20 cellular contexts compared by ENCODE assay signal in the genomic region with DNA sequence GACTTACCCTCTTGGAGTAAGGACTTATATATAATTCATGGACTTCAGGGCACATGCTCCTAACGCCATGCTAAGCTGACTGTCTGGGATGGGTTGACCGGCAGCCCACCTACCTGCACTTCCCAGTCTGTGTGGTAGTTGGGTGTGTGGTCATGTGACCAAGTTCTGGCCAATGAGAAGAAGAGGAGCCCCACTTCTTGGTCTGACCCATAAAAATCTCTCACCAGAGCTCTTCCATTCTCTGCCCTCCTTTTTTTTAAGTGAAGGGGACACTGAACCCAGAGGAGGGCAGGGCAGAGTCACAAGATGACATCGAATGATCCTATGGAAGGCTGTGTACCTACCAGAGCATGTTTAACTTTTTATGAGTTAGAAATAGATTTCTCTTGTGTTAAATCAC.
DNase-seq lines count a peak whose midpoint lies in the region; ATAC-seq and TF ChIP-seq lines count a peak whose summit lies in the region.
"Had no signal": no experiment of that assay in that cellular context is flagged by ENCODE, and none has a peak within 500 bp of the region (broad histone marks: within the 10 kb centered on the region; RNA-seq: fewer than 3 reads in every experiment).

No MANE protein-coding gene starts in this region.

- no peak for TF ChIP-seq POLR2A in esophagus muscularis mucosa (IDR thresholded peaks at IDR 0.05; ENCODE audit: low read depth)

- H3K4me1 ChIP-seq in ACC112 (ENCODE audit: control insufficient read depth, insufficient read depth, low read length, unreplicated experiment) = peaks cover 29% of the 10 kb centered on the region
- peaks cover 13 to 56% (median 52%) of the 10 kb centered on the region in 4 donors for H3K4me1 ChIP-seq in esophagus muscularis mucosa
- H3K4me1 ChIP-seq in trophoblast cell (ENCODE audit: control insufficient read depth in 1 of 2, insufficient read depth in 2 of 2, low read length in 2 of 2) = peaks cover 2 to 11% of the 10 kb centered on the region in 2 experiments
- H3K4me1 ChIP-seq: foreskin keratinocyte, prostate gland had no signal

- H3K27ac ChIP-seq in ACC112 (ENCODE audit: low read depth, low read length) (peak overlapping the region; percentile 76), esophagus muscularis mucosa (replicated peaks in 1 of 4) (peak overlapping the region; percentile 75 to 80 (median 78)), trophoblast cell (ENCODE audit: low read depth, low read length) (no peak overlapping the region)
- H3K27ac ChIP-seq: foreskin keratinocyte, lower lobe of right lung, prostate gland had no signal

- no peak overlapping the region for H2BK120ac ChIP-seq in trophoblast cell (ENCODE audit: insufficient read depth, low read length, poor library complexity)

- H3K14ac ChIP-seq in trophoblast cell (ENCODE audit: low read length) = no peak overlapping the region

- H3K79me1 ChIP-seq in trophoblast cell (ENCODE audit: low read length) = peaks cover 2% of the 10 kb centered on the region

- H3K36me3 ChIP-seq in ACC112 (ENCODE audit: insufficient read depth, low read length) (no peaks in the 10 kb centered on the region), esophagus muscularis mucosa (no peaks in the 10 kb centered on the region), trophoblast cell (ENCODE audit: control insufficient read depth in 1 of 2, insufficient read depth in 2 of 2, low read length in 2 of 2) (no peaks in the 10 kb centered on the region)
- H3K36me3 ChIP-seq: lower lobe of right lung, prostate gland had no signal

- H3K27me3 ChIP-seq in ACC112 (ENCODE audit: insufficient read depth, low read length) (no peaks in the 10 kb centered on the region), esophagus muscularis mucosa (no peaks in the 10 kb centered on the region), trophoblast cell (ENCODE audit: insufficient read depth, low read length) (no peaks in the 10 kb centered on the region)

- no peaks in the 10 kb centered on the region for H3K79me2 ChIP-seq in ACC112 (ENCODE audit: control insufficient read depth, insufficient read depth, low read length, unreplicated experiment)
- H3K79me2 ChIP-seq in trophoblast cell (ENCODE audit: control insufficient read depth, insufficient read depth, low read length, poor library complexity) = no peaks in the 10 kb centered on the region

- no peak overlapping the region for H4K8ac ChIP-seq in trophoblast cell (ENCODE audit: low read depth, low read length)

- H2BK5ac ChIP-seq in trophoblast cell (ENCODE audit: low read depth, low read length, poor library complexity) = peak overlapping the region; percentile 44

- no peak for TF ChIP-seq EP300 in esophagus muscularis mucosa (IDR thresholded peaks at IDR 0.05)

- peak overlapping the region; percentile 74 for H2BK12ac ChIP-seq in trophoblast cell (ENCODE audit: low read length)

- peak overlapping the region; percentile 54 for H4K91ac ChIP-seq in trophoblast cell (ENCODE audit: low read depth, low read length)

- H2AK5ac ChIP-seq in trophoblast cell (ENCODE audit: low read length) = peak overlapping the region; percentile 64

- no peak for ATAC-seq in GM21737 (IDR thresholded peaks at IDR 0.05; ENCODE audit: unreplicated experiment)
- ATAC-seq: naive thymus-derived CD8-positive, alpha-beta T cell; stimulated activated naive B cell treated with anti-CD40 and anti-IgM and Interleukin-4, amounts not matched to agents 10 μg/mL and 1 μg/mL and 100 μg/mL, for 72 hours had no signal

- no peak overlapping the region for H3K23ac ChIP-seq in trophoblast cell (ENCODE audit: low read length)

- WGBS in esophagus muscularis mucosa = 82% methylated on average over 3 of the region's 3 CpGs
- no CpG with 5 or more reads among the region's 3 CpGs for WGBS in trophoblast cell (ENCODE audit: extremely low coverage, insufficient coverage, insufficient read length)

- H3K4me3 ChIP-seq in ACC112 (ENCODE audit: low read depth, low read length) (peak overlapping the region; percentile 10; the same call in 1 of the 2 replicates), esophagus muscularis mucosa (no peak overlapping the region), trophoblast cell (ENCODE audit: low read depth, low read length) (no peak overlapping the region)
- H3K4me3 ChIP-seq: lower lobe of right lung, prostate gland had no signal

- DNase-seq in RPMI7951 (ENCODE audit: low read depth) (peak; percentile 40), esophagus muscularis mucosa (ENCODE audit: extremely low spot score) (no peak), trophoblast cell (no peak), posterior vena cava (ENCODE audit: low spot score) (no peak), NCI-H1092 treated with DMSO at 0.1 percent for 48 hours (lab: John Stamatoyannopoulos, UW) (no peak)
- DNase-seq in activated naive CD4-positive, alpha-beta T cell treated with anti-CD3 and anti-CD28 coated beads, Interleukin-2, amount 50 U/mL, for 16 hours = no peak
- DNase-seq: activated naive CD8-positive, alpha-beta T cell treated with anti-CD3 and anti-CD28 coated beads, Interleukin-2, amount 50 U/mL, for 24 hours; CD4-positive, alpha-beta T cell; central memory CD4-positive, alpha-beta T cell; DMS79; lower lobe of right lung; naive thymus-derived CD8-positive, alpha-beta T cell; NCI-H1930; SHP77; stimulated activated naive B cell treated with anti-CD40 and anti-IgM and Interleukin-4, amounts not matched to agents 10 μg/mL and 1 μg/mL and 100 μg/mL, for 72 hours; T-helper 2 cell had no signal

- H4K12ac ChIP-seq in trophoblast cell (ENCODE audit: low read depth, low read length) = no peak overlapping the region

- no peak overlapping the region for H3K18ac ChIP-seq in trophoblast cell (ENCODE audit: low read length)

- intact Hi-C loops in esophagus muscularis mucosa (cut with DNase I) (no loop called here), posterior vena cava (cut with DNase I) (no loop called here)

- H3K9me3 ChIP-seq in esophagus muscularis mucosa (no peaks in the 10 kb centered on the region), trophoblast cell (ENCODE audit: insufficient read depth, low read depth, low read length) (peaks cover 2% of the 10 kb centered on the region)
- H3K9me3 ChIP-seq: lower lobe of right lung, prostate gland had no signal

- no peak overlapping the region for H3K4ac ChIP-seq in trophoblast cell (ENCODE audit: low read depth, low read length)

- H3K9ac ChIP-seq in trophoblast cell (ENCODE audit: low read length) = no peak overlapping the region

- H2AFZ ChIP-seq in ACC112 (ENCODE audit: low read length, unreplicated experiment) = peak overlapping the region; percentile 51
- peak overlapping the region; percentile 53 for H2AFZ ChIP-seq in trophoblast cell (ENCODE audit: insufficient read depth, low read length, poor library complexity)

- no peak overlapping the region for H3K4me2 ChIP-seq in trophoblast cell (ENCODE audit: low read length)

- no peak for TF ChIP-seq CTCF in esophagus muscularis mucosa (IDR thresholded peaks at IDR 0.05)
